Comparison of ENCODE assay signal across 8 cellular contexts in the genomic region with DNA sequence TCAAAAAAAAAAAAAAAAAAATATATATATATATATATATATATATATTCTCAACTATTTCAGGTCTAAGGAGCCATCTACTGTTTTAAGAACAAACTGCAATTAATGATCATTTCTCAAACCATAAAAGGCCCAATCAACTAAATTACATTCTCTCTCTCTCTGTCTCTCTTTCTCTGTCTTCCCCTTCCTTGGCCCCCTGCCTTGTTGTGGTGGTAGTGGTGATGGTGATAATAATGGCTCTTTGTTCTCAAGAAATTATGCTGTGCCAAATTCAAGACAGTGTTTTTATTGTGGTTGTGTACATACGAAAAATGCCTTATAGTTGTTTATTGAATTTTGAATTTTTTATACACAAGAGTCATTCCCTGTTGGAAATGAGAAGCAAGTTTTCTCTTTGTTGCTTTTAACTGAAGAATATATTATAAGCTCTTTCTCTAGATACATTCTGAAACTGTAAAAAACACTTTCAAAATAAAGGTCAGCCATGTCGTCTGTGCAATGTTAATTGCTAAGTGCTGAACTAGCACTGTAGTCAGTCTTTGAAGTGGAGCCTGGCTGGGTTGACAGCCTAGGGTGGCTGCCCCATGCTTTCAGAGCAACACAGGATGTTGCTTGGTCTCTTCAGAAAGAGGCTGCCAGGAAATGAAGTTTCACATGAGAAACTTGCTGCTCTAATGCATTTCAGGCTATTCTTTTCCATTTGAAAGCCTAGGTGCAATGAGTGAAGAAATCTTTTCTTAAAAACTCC.
A peak's percentile ranks its signal among the peaks of the same experiment; 100 is the strongest.
DNase-seq lines count a peak whose midpoint lies in the region; ATAC-seq and TF ChIP-seq lines count a peak whose summit lies in the region.

No MANE protein-coding gene starts in this region.

- TF ChIP-seq CTCF in dorsolateral prefrontal cortex (IDR thresholded peaks at IDR 0.05 in 54 of 56, conservative IDR thresholded peaks at IDR 0.05 in 2 of 56; ENCODE audit: low read depth in 1 of 56, partially characterized antibody in 56 of 56) = peak in 36 of 56 donors; percentile 5 to 54 (median 28)

- H3K27ac ChIP-seq in dorsolateral prefrontal cortex = peak overlapping the region; percentile 53 to 97 (median 88)

- peak overlapping the region in 24 of 59 donors; percentile 1 to 53 (median 24) for H3K4me3 ChIP-seq in dorsolateral prefrontal cortex

- H3K27me3 ChIP-seq in dorsolateral prefrontal cortex = no peaks in the 10 kb centered on the region

- intact Hi-C loops in dorsolateral prefrontal cortex (cut with DNase I) = no loop called here

- ATAC-seq in GM18867 (IDR thresholded peaks at IDR 0.05; ENCODE audit: unreplicated experiment) = peak; percentile 94
- ATAC-seq in HG02852 (IDR thresholded peaks at IDR 0.05; ENCODE audit: unreplicated experiment) = peak; percentile 93

- peak; percentile 5 for DNase-seq in T-helper 22 cell (ENCODE audit: low read depth)
- DNase-seq in dorsolateral prefrontal cortex = peak in 8 of 10 donors; percentile 23 to 76 (median 58)
- peak; percentile 23 for DNase-seq in stimulated activated CD8-positive, alpha-beta memory T cell treated with anti-CD3 and anti-CD28 coated beads, Interleukin-12 subunit alpha, Interleukin-12 subunit beta, amount 100 ng/mL, for 1 hour (ENCODE audit: low read depth)
- no peak for DNase-seq in NCI-H2081 (lab: John Stamatoyannopoulos, UW)
- no peak for DNase-seq in 8988T
- no peak for DNase-seq in NCI-H524 treated with DMSO at 0.1 percent for 48 hours (lab: John Stamatoyannopoulos, UW)

Comparison
In these comparisons a context has a peak if more than half of its experiments do, and no peak if none do; other contexts are left out.
1. DNase-seq: peak in T-helper 22 cell (single experiment), dorsolateral prefrontal cortex (8 of 10) and stimulated activated CD8-positive, alpha-beta memory T cell treated with anti-CD3 and anti-CD28 coated beads, Interleukin-12 subunit alpha, Interleukin-12 subunit beta, amount 100 ng/mL, for 1 hour (single experiment); none in NCI-H2081 (0 of 2), 8988T (single experiment) and NCI-H524 treated with DMSO at 0.1 percent for 48 hours (single experiment).